In the genomic region with DNA sequence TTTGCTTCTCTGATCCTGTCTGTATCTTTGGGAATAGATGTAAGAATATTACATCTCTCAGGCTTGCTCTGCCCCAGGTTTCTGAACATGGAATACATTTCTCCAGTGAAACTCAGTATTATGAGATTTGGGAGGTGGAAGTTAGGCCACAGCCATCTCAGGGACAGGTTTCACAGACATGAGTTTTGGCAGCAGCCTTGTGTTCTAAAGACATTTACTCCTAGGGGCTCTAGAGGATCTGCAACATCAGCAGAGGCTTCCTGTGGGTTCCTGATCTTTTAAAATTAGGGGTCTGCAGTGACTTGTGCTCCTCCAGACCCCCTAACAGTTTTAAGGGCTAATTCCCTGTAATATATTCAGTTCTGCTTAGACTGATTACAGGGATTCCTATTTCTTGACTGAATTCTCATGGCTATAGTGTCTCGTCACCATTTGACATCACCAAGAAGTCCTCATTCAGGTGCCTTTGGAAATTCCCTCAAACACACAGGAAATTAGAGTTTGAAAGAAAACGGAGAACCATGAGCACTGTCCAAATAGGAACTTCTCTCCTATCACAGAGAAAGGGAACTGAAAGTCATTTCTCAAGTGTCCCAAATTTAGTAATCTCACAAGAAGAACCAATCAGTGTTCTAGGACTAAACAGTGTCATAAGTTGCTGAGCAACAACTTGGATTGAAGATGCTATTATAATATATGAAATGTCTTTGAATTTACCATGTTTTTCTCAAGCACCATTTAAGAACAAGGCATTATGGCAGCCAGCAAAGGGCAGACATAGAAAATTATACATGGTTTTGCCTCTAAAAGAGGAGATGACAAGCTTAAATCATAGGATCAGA, we compare ENCODE assay signal across 8 cellular contexts. TPM values are rescaled to one million over a fixed set of nuclear protein-coding genes. Genes with fewer than 3 reads are reported as not detected.
DNase-seq lines count a peak whose midpoint lies in the region; ATAC-seq, FAIRE-seq and TF ChIP-seq lines count a peak whose summit lies in the region.

No MANE protein-coding gene starts in this region.

- H3K27ac ChIP-seq in lung (ENCODE audit: low read depth in 1 of 2, low read length in 1 of 2) (peak overlapping the region in 1 of 2 donors; percentile 84), small intestine (ENCODE audit: low read depth in 1 of 2, low read length in 1 of 2) (peak overlapping the region in 1 of 2 donors; percentile 71), ascending aorta (peak overlapping the region in 1 of 2 donors; percentile 6)

- DNase-seq in lung (ENCODE audit: low spot score) (no peak), small intestine (no peak), NCI-H1417 (lab: John Stamatoyannopoulos, UW) (no peak), ascending aorta (ENCODE audit: low spot score in 2 of 2) (no peak)
- no peak for DNase-seq in stimulated activated naive CD4-positive, alpha-beta T cell (lab: John Stamatoyannopoulos, UW)

- no peak for FAIRE-seq in small intestine (lab: Jason Lieb, UNC)

- WGBS in lung, 2 donors = 21 to 27% methylated on average over 2 of the region's 2 CpGs
- WGBS in small intestine, 3 donors = 57 to 64% (median 64%) methylated on average over 2 of the region's 2 CpGs

- no peak for TF ChIP-seq CTCF in lung (IDR thresholded peaks at IDR 0.05; ENCODE audit: control extremely low read depth, extremely low read depth)
- no peak for TF ChIP-seq CTCF in ascending aorta (IDR thresholded peaks at IDR 0.05)

- H3K36me3 ChIP-seq in lung (ENCODE audit: control insufficient read depth in 2 of 2, insufficient read depth in 2 of 2, low read length in 2 of 2) (no peaks in the 10 kb centered on the region), small intestine (ENCODE audit: control insufficient read depth in 2 of 2, insufficient read depth in 2 of 2, low read length in 2 of 2) (no peaks in the 10 kb centered on the region), ascending aorta (no peaks in the 10 kb centered on the region)

- ATAC-seq in GM18909 (IDR thresholded peaks at IDR 0.05; ENCODE audit: poor library complexity, unreplicated experiment) = peak; percentile 74
- peak; percentile 54 for ATAC-seq in HG02973 (IDR thresholded peaks at IDR 0.05; ENCODE audit: unreplicated experiment)
- ATAC-seq in SK-N-SH treated with all-trans-retinoic acid at 6 μM for 48 hours = peak; percentile 51; the same call in 2 of the 3 replicates
- peak; percentile 48 for ATAC-seq in lung (ENCODE audit: insufficient read depth, low FRiP score)

- H3K4me1 ChIP-seq in lung (ENCODE audit: control insufficient read depth in 2 of 2, insufficient read depth in 2 of 2, low read length in 2 of 2) = peaks cover 0 to 1% of the 10 kb centered on the region in 2 donors
- H3K4me1 ChIP-seq in small intestine (ENCODE audit: control insufficient read depth in 2 of 2, insufficient read depth in 1 of 2, low read depth in 1 of 2, low read length in 1 of 2) = no peaks in the 10 kb centered on the region
- H3K4me1 ChIP-seq in ascending aorta = no peaks in the 10 kb centered on the region

- H3K9me3 ChIP-seq in lung (ENCODE audit: control insufficient read depth in 2 of 2, insufficient read depth in 1 of 2, low read length in 1 of 2) (no peaks in the 10 kb centered on the region), small intestine (ENCODE audit: control insufficient read depth, low read depth) (no peaks in the 10 kb centered on the region), ascending aorta (no peaks in the 10 kb centered on the region)

- no peaks in the 10 kb centered on the region for H3K27me3 ChIP-seq in lung (ENCODE audit: control insufficient read depth, insufficient read depth)
- H3K27me3 ChIP-seq in small intestine (ENCODE audit: control insufficient read depth in 2 of 2, insufficient read depth in 2 of 2, low read length in 2 of 2) = no peaks in the 10 kb centered on the region
- H3K27me3 ChIP-seq in ascending aorta = no peaks in the 10 kb centered on the region

- no peak overlapping the region for H3K4me3 ChIP-seq in lung
- H3K4me3 ChIP-seq in small intestine (ENCODE audit: low read depth in 1 of 2, low read length in 2 of 2) = no peak overlapping the region
- H3K4me3 ChIP-seq in ascending aorta = no peak overlapping the region

- intact Hi-C loops in ascending aorta (cut with DNase I) = no loop called here

TF ChIP-seq in SK-N-SH treated with all-trans-retinoic acid at 6 μM for 48 hours, 23 proteins besides CTCF, POLR2A, EP300 and RAD21:
- TF ChIP-seq ZNF8 (CRISPR knock-in tag; IDR thresholded peaks at IDR 0.05) (no peak), ARNTL (CRISPR knock-in tag; IDR thresholded peaks at IDR 0.05; ENCODE audit: borderline replicate concordance, low read depth) (no peak), BACH2 (CRISPR knock-in tag; IDR thresholded peaks at IDR 0.05; ENCODE audit: borderline replicate concordance) (no peak), ZFP3 (CRISPR knock-in tag; IDR thresholded peaks at IDR 0.05) (no peak), RARB (CRISPR knock-in tag; IDR thresholded peaks at IDR 0.05) (no peak), OSR1 (CRISPR knock-in tag; IDR thresholded peaks at IDR 0.05) (no peak), TCF4 (CRISPR knock-in tag; IDR thresholded peaks at IDR 0.05; ENCODE audit: borderline replicate concordance) (no peak), ZNF70 (CRISPR knock-in tag; IDR thresholded peaks at IDR 0.05) (no peak), ESRRG (CRISPR knock-in tag; IDR thresholded peaks at IDR 0.05) (no peak)
- TF ChIP-seq, protein P1, sequence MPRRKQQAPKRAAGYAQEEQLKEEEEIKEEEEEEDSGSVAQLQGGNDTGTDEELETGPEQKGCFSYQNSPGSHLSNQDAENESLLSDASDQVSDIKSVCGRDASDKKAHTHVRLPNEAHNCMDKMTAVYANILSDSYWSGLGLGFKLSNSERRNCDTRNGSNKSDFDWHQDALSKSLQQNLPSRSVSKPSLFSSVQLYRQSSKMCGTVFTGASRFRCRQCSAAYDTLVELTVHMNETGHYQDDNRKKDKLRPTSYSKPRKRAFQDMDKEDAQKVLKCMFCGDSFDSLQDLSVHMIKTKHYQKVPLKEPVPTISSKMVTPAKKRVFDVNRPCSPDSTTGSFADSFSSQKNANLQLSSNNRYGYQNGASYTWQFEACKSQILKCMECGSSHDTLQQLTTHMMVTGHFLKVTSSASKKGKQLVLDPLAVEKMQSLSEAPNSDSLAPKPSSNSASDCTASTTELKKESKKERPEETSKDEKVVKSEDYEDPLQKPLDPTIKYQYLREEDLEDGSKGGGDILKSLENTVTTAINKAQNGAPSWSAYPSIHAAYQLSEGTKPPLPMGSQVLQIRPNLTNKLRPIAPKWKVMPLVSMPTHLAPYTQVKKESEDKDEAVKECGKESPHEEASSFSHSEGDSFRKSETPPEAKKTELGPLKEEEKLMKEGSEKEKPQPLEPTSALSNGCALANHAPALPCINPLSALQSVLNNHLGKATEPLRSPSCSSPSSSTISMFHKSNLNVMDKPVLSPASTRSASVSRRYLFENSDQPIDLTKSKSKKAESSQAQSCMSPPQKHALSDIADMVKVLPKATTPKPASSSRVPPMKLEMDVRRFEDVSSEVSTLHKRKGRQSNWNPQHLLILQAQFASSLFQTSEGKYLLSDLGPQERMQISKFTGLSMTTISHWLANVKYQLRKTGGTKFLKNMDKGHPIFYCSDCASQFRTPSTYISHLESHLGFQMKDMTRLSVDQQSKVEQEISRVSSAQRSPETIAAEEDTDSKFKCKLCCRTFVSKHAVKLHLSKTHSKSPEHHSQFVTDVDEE (CRISPR knock-in tag; IDR thresholded peaks at IDR 0.05) = no peak

RNA-seq across cellular contexts. Expression of a gene that starts 2.5 kb away (rescaled TPM):
- total RNA-seq in lung (100 to 1,000 TPM; 421 to 991 TPM), ascending aorta (220 TPM)
- polyA plus RNA-seq in lung (1,000 to 10,000 TPM in 1 of 2 donors, 100 to 1,000 TPM in 1; 760 to 1,160 TPM), small intestine (100 to 1,000 TPM; 230 to 625 (median 428) TPM)

RNA-seq across cellular contexts. Expression of a gene that starts 30.2 kb away (rescaled TPM):
- not detected for total RNA-seq in lung
- not detected for polyA plus RNA-seq in lung
- polyA plus RNA-seq in small intestine = under 1 TPM in 1 of 3 donors, not detected in 2; 0.58 TPM
- not detected for total RNA-seq in ascending aorta
